In genomic region chr1:43585596-43585995, GRCh38 we compare ENCODE assay signal across 20 cellular contexts. TPM values are rescaled to one million over a fixed set of nuclear protein-coding genes. Genes with fewer than 3 reads are reported as not detected.
A peak's percentile ranks its signal among the peaks of the same experiment; 100 is the strongest.
DNase-seq lines count a peak whose midpoint lies in the region; ATAC-seq and TF ChIP-seq lines count a peak whose summit lies in the region.
"Had no signal": no experiment of that assay in that cellular context is flagged by ENCODE, and none has a peak within 500 bp of the region (broad histone marks: within the 10 kb centered on the region; RNA-seq: fewer than 3 reads in every experiment).

No MANE protein-coding gene starts in this region.

- no CpG with 5 or more reads among the region's 11 CpGs for WGBS in H9 (ENCODE audit: extremely low coverage, insufficient read length, low lambda C conversion rate)
- WGBS in esophagus, 2 donors = 79 to 82% methylated on average over 11 of the region's 11 CpGs
- no CpG with 5 or more reads among the region's 11 CpGs for WGBS in neuronal stem cell (ENCODE audit: extremely low coverage in 2 of 2, insufficient read length in 2 of 2, insufficient replicate concordance in 1 of 2), 2 donors

- H3K4me2 ChIP-seq in H9 (ENCODE audit: insufficient read depth, insufficient read length, low read length) (no peak overlapping the region), neuronal stem cell (ENCODE audit: insufficient read depth, low read length, poor library complexity, severe bottlenecking) (no peak overlapping the region)

- DNase-seq in H9 (no peak), mucosa of gallbladder (ENCODE audit: low spot score) (peak; percentile 67), neuronal stem cell (ENCODE audit: low spot score) (no peak), NCI-H2107 treated with DMSO at 0.1 percent for 48 hours (lab: John Stamatoyannopoulos, UW; ENCODE audit: unreplicated experiment) (no peak)
- DNase-seq in effector memory CD4-positive, alpha-beta T cell = no peak
- DNase-seq: 8988T; AML-193; C1 segment of cervical spinal cord; CD8-positive, alpha-beta T cell; DND-41; Kasumi-1; MG63; NCI-H1417 treated with DMSO at 0.1 percent for 48 hours; NCI-H187 treated with DMSO at 0.1 percent for 48 hours; NCI-H226; NCI-H748 treated with DMSO at 0.1 percent for 48 hours; SJCRH30 had no signal

- H4K91ac ChIP-seq in H9 (ENCODE audit: insufficient read length, low read depth, low read length) = no peak overlapping the region
- no peak overlapping the region for H4K91ac ChIP-seq in neuronal stem cell (ENCODE audit: low read depth, low read length, poor library complexity)

- no peak overlapping the region for H4K8ac ChIP-seq in H9 (replicated peaks; ENCODE audit: insufficient read length, low read depth, low read length)
- H4K8ac ChIP-seq in neuronal stem cell (ENCODE audit: low read depth, low read length) = no peak overlapping the region

- H3K27me3 ChIP-seq in H9 (ENCODE audit: insufficient read depth, low read length) = no peaks in the 10 kb centered on the region
- H3K27me3 ChIP-seq in esophagus (ENCODE audit: control insufficient read depth in 1 of 2, insufficient read depth in 2 of 2, low read length in 2 of 2) = no peaks in the 10 kb centered on the region
- H3K27me3 ChIP-seq in neuronal stem cell (ENCODE audit: control insufficient read depth in 3 of 3, insufficient read depth in 3 of 3, low read depth in 1 of 3, low read length in 3 of 3) = no peaks in the 10 kb centered on the region
- H3K27me3 ChIP-seq in effector memory CD4-positive, alpha-beta T cell (replicated peaks; ENCODE audit: control insufficient read depth, insufficient read depth, low read length, poor library complexity, severe bottlenecking) = no peaks in the 10 kb centered on the region
- H3K27me3 ChIP-seq: MG63, SJCRH30 had no signal

- no peak overlapping the region for H4K5ac ChIP-seq in H9 (ENCODE audit: insufficient read length, low read depth, low read length)

- H3K23me2 ChIP-seq in H9 (ENCODE audit: insufficient read length, low read depth, low read length, poor library complexity, severe bottlenecking) = no peaks in the 10 kb centered on the region

- H3K9ac ChIP-seq in H9 (ENCODE audit: extremely low read depth, insufficient read length, low read length) = no peak overlapping the region
- H3K9ac ChIP-seq in neuronal stem cell (ENCODE audit: low read depth, low read length, poor library complexity) = no peak overlapping the region

- no peaks in the 10 kb centered on the region for H3K4me1 ChIP-seq in H9 (ENCODE audit: insufficient read depth, low read length)
- H3K4me1 ChIP-seq in esophagus (ENCODE audit: control insufficient read depth in 2 of 2, insufficient read depth in 2 of 2, low read length in 1 of 2) = peaks cover under 1 to 49% of the 10 kb centered on the region in 2 donors
- peaks cover 4 to 7% of the 10 kb centered on the region in 2 donors for H3K4me1 ChIP-seq in neuronal stem cell (ENCODE audit: control insufficient read depth in 2 of 2, insufficient read depth in 1 of 2, low read depth in 1 of 2, low read length in 2 of 2)
- no peaks in the 10 kb centered on the region for H3K4me1 ChIP-seq in effector memory CD4-positive, alpha-beta T cell (ENCODE audit: control insufficient read depth, insufficient read depth, low read length, poor library complexity, severe bottlenecking)

- H2BK120ac ChIP-seq in H9 (ENCODE audit: low read depth, low read length, poor library complexity, severe bottlenecking) = no peak overlapping the region
- no peak overlapping the region for H2BK120ac ChIP-seq in neuronal stem cell (ENCODE audit: low read depth, low read length)

- H3K27ac ChIP-seq in H9 (ENCODE audit: insufficient read length, low read depth, low read length) (no peak overlapping the region), esophagus (ENCODE audit: low read depth in 2 of 2, low read length in 1 of 2) (peak overlapping the region; percentile 72 to 88), skin epidermis (peak overlapping the region in 12 of 21 experiments; percentile 10 to 77 (median 36)), neuronal stem cell (replicated peaks; ENCODE audit: low read length) (no peak overlapping the region)
- H3K27ac ChIP-seq in effector memory CD4-positive, alpha-beta T cell (ENCODE audit: insufficient read depth, low read length, poor library complexity, severe bottlenecking) = no peak overlapping the region
- H3K27ac ChIP-seq: SJCRH30 had no signal

- H3K27ac Mint-ChIP-seq in H9 = peak overlapping the region in 2 of 3 experiments; percentile 16 to 77; a peak in 1 of 7 replicates
- H3K27ac Mint-ChIP-seq: CD8-positive, alpha-beta T cell had no signal

- H2AK5ac ChIP-seq in H9 (ENCODE audit: insufficient read length, low read length) = no peak overlapping the region
- H2AK5ac ChIP-seq in neuronal stem cell (ENCODE audit: low read depth, low read length) = no peak overlapping the region

- no peaks in the 10 kb centered on the region for H3K27me3 Mint-ChIP-seq in H9 (ENCODE audit: low read depth)

- no peak for ATAC-seq in HG02870 (IDR thresholded peaks at IDR 0.05; ENCODE audit: unreplicated experiment)
- ATAC-seq: CD8-positive, alpha-beta T cell had no signal

- H2BK20ac ChIP-seq in H9 (ENCODE audit: low read depth, low read length, poor library complexity, severe bottlenecking) = no peak overlapping the region

- H3K36me3 ChIP-seq in esophagus (ENCODE audit: control insufficient read depth in 2 of 2, insufficient read depth in 2 of 2, low read length in 1 of 2) (peaks cover 5 to 24% of the 10 kb centered on the region in 2 donors), neuronal stem cell (replicated peaks in 1 of 2; ENCODE audit: control insufficient read depth in 2 of 2, insufficient read depth in 2 of 2, low read length in 2 of 2) (peaks cover 32 to 48% of the 10 kb centered on the region in 2 donors)
- no peaks in the 10 kb centered on the region for H3K36me3 ChIP-seq in effector memory CD4-positive, alpha-beta T cell (ENCODE audit: control insufficient read depth, insufficient read depth, low read length)
- H3K36me3 ChIP-seq: MG63 had no signal

- H3K4me3 Mint-ChIP-seq in H9 = no peak overlapping the region
- H3K4me3 Mint-ChIP-seq: CD8-positive, alpha-beta T cell had no signal

- H3K14ac ChIP-seq in H9 (ENCODE audit: insufficient read depth, low read length) (no peak overlapping the region), neuronal stem cell (ENCODE audit: low read length) (no peak overlapping the region)

- no peak overlapping the region for H2AFZ ChIP-seq in H9 (ENCODE audit: low read length)
- no peak overlapping the region for H2AFZ ChIP-seq in neuronal stem cell (ENCODE audit: low read length)

- H3K36me3 Mint-ChIP-seq in H9 (ENCODE audit: insufficient read depth in 1 of 3, low read depth in 3 of 3) = peaks cover 5 to 45% (median 40%) of the 10 kb centered on the region in 3 experiments; a peak in 6 of 7 replicates
- H3K36me3 Mint-ChIP-seq: CD8-positive, alpha-beta T cell had no signal

- no peaks in the 10 kb centered on the region; a peak in 1 of 5 replicates for H3K9me3 Mint-ChIP-seq in H9
- H3K9me3 Mint-ChIP-seq: CD8-positive, alpha-beta T cell had no signal

- TF ChIP-seq CTCF in H9 (conservative IDR thresholded peaks at IDR 0.05) = no peak

- H2BK12ac ChIP-seq in H9 (ENCODE audit: insufficient read length, low read depth, low read length) (no peak overlapping the region), neuronal stem cell (ENCODE audit: low read length) (no peak overlapping the region)

- H2BK5ac ChIP-seq in H9 (ENCODE audit: insufficient read length, low read length) (no peak overlapping the region), neuronal stem cell (ENCODE audit: low read length) (no peak overlapping the region)

- H3K79me1 ChIP-seq in H9 (ENCODE audit: insufficient read depth, low read depth, low read length, poor library complexity, severe bottlenecking) (no peaks in the 10 kb centered on the region), neuronal stem cell (ENCODE audit: low read depth, low read length) (peaks cover 7% of the 10 kb centered on the region)

- H3K4me3 ChIP-seq in esophagus (ENCODE audit: low read depth in 1 of 2, low read length in 2 of 2) (no peak overlapping the region), skin epidermis (no peak overlapping the region), neuronal stem cell (ENCODE audit: low read length in 2 of 2) (no peak overlapping the region)
- H3K4me3 ChIP-seq in effector memory CD4-positive, alpha-beta T cell (ENCODE audit: insufficient read depth, low read depth, low read length, poor library complexity, severe bottlenecking) = no peak overlapping the region
- H3K4me3 ChIP-seq: MG63, SJCRH30 had no signal

- H3K56ac ChIP-seq in H9 (ENCODE audit: insufficient read length, low read depth, low read length) = no peak overlapping the region

- H3K18ac ChIP-seq in H9 (ENCODE audit: insufficient read length, low read depth, low read length) = no peak overlapping the region
- no peak overlapping the region for H3K18ac ChIP-seq in neuronal stem cell (ENCODE audit: low read length)

- no peak overlapping the region for H2BK15ac ChIP-seq in H9 (ENCODE audit: low read depth, low read length)
- H2BK15ac ChIP-seq in neuronal stem cell (ENCODE audit: low read length) = no peak overlapping the region

- H3K23ac ChIP-seq in H9 (ENCODE audit: insufficient read length, low read depth, low read length) (no peak overlapping the region), neuronal stem cell (ENCODE audit: low read depth, low read length, poor library complexity) (no peak overlapping the region)

- no peaks in the 10 kb centered on the region for H3K79me2 ChIP-seq in H9 (ENCODE audit: insufficient read depth, low read length)

- H3K4ac ChIP-seq in H9 (ENCODE audit: low read depth, low read length) (no peak overlapping the region), neuronal stem cell (ENCODE audit: low read length) (no peak overlapping the region)

- H4K20me1 ChIP-seq in H9 (ENCODE audit: control insufficient read depth, insufficient read depth, insufficient read length) = peaks cover 2% of the 10 kb centered on the region

- H3K4me1 Mint-ChIP-seq in H9 = peaks cover 0 to 2% of the 10 kb centered on the region in 2 experiments; a peak in 1 of 4 replicates

- no peak overlapping the region for H3T11ph ChIP-seq in H9 (ENCODE audit: low read length)

- H3K9me3 ChIP-seq in H9 (ENCODE audit: control insufficient read depth, low read depth, low read length) (no peaks in the 10 kb centered on the region), esophagus (ENCODE audit: control insufficient read depth in 2 of 2, insufficient read depth in 1 of 2, low read depth in 1 of 2, low read length in 1 of 2) (no peaks in the 10 kb centered on the region), neuronal stem cell (replicated peaks in 1 of 2; ENCODE audit: control insufficient read depth in 2 of 2, insufficient read depth in 1 of 2, low read depth in 1 of 2, low read length in 2 of 2) (no peaks in the 10 kb centered on the region)
- no peaks in the 10 kb centered on the region for H3K9me3 ChIP-seq in effector memory CD4-positive, alpha-beta T cell (ENCODE audit: control insufficient read depth, low read length)
- H3K9me3 ChIP-seq: MG63, SJCRH30 had no signal

RNA-seq across cellular contexts. Expression of gene PTPRF, which starts 54.9 kb away (rescaled TPM):
- total RNA-seq in H9 (2021) (192 and 193 TPM in 2 replicates), mucosa of gallbladder (478 TPM)
- 10 to 100 TPM; 62.7 to 69.9 TPM for polyA plus RNA-seq in esophagus
- polyA plus RNA-seq in neuronal stem cell (2013, experiment 1 of 2) = 62.9 TPM
- 64.0 TPM for polyA plus RNA-seq in neuronal stem cell (2013, experiment 2 of 2)

Comparison
In these comparisons a context has a peak if more than half of its experiments do, and no peak if none do; other contexts are left out.
1. H3K27ac ChIP-seq: peak in esophagus (2 of 2) and skin epidermis (12 of 21); none in H9 (single experiment), neuronal stem cell (single experiment) and effector memory CD4-positive, alpha-beta T cell (single experiment).